Comparison of ENCODE assay signal across 1 cellular context in genomic region chr2:218476676-218477075, GRCh38.
TF ChIP-seq lines count a peak whose summit lies in the region.

No MANE protein-coding gene starts in this region.

TF ChIP-seq in GM23338, 12 proteins besides CTCF, POLR2A, EP300 and RAD21 (continued from another document):
- no peak for TF ChIP-seq ZNF462 (CRISPR knock-in tag; IDR thresholded peaks at IDR 0.05)
- TF ChIP-seq CREB1 (CRISPR knock-in tag; IDR thresholded peaks at IDR 0.05; ENCODE audit: low read depth) = no peak
- no peak for TF ChIP-seq ZNF114 (CRISPR knock-in tag; IDR thresholded peaks at IDR 0.05)
- no peak for TF ChIP-seq NANOG (IDR thresholded peaks at IDR 0.05; ENCODE audit: borderline replicate concordance)
- TF ChIP-seq EZH2phosphoT487 (IDR thresholded peaks at IDR 0.05; ENCODE audit: unreplicated experiment) = no peak
- TF ChIP-seq ETS1 (IDR thresholded peaks at IDR 0.05) = no peak
- TF ChIP-seq EZH2 (IDR thresholded peaks at IDR 0.05; ENCODE audit: low read depth, unreplicated experiment) = no peak
- TF ChIP-seq POLR2AphosphoS5 (IDR thresholded peaks at IDR 0.05; ENCODE audit: low read depth) = no peak
TF ChIP-seq in GM23338: peak in this region for 0.
